In genomic region chr16:1198671-1199341, GRCh38 we compare ENCODE assay signal across 9 cellular contexts. TPM values are rescaled to one million over a fixed set of nuclear protein-coding genes. Genes with fewer than 3 reads are reported as not detected.
"Had no signal": no experiment of that assay in that cellular context is flagged by ENCODE, and none has a peak within 500 bp of the region (broad histone marks: within the 10 kb centered on the region; RNA-seq: fewer than 3 reads in every experiment).

No MANE protein-coding gene starts in this region.

RNA-seq across cellular contexts. Expression of gene TPSG1, which starts 26.3 kb away (rescaled TPM):
- total RNA-seq: activated CD4-positive, alpha-beta memory T cell treated with anti-CD3 and anti-CD28 coated beads, Interleukin-2, amount 10 ng/mL, durations not matched to agents 7 days and 5 days; activated naive CD8-positive, alpha-beta T cell treated with anti-CD3 and anti-CD28 coated beads, Interleukin-2, amount 10 ng/mL, durations not matched to agents 7 days and 5 days; activated T-helper 2 cell treated with anti-CD3 and anti-CD28 coated beads, Interferon-gamma antibody, Interleukin-2, Interleukin-4, amounts not matched to agents 10 μg/mL and 5 μg/mL and 100 μg/mL, durations not matched to agents 14 hours and 24 hours and 36 hours; ascending aorta; cardiac muscle cell; chondrocyte; T-helper 1 cell treated with Interleukin-12 subunit alpha and Interleukin-12 subunit beta and Interleukin-4 antibody, amounts not matched to agents 30 ng/mL and 1 ng/mL, for 36 hours; T-helper 2 cell treated with Interferon-gamma antibody and Interleukin-4, amounts not matched to agents 100 ng/mL and 5 ng/mL, for 36 hours; WTC11 had no signal

RNA-seq across cellular contexts. Expression of gene TPSB2, which starts 31.2 kb away (rescaled TPM):
- total RNA-seq: activated CD4-positive, alpha-beta memory T cell treated with anti-CD3 and anti-CD28 coated beads, Interleukin-2, amount 10 ng/mL, durations not matched to agents 7 days and 5 days; activated naive CD8-positive, alpha-beta T cell treated with anti-CD3 and anti-CD28 coated beads, Interleukin-2, amount 10 ng/mL, durations not matched to agents 7 days and 5 days; activated T-helper 2 cell treated with anti-CD3 and anti-CD28 coated beads, Interferon-gamma antibody, Interleukin-2, Interleukin-4, amounts not matched to agents 10 μg/mL and 5 μg/mL and 100 μg/mL, durations not matched to agents 14 hours and 24 hours and 36 hours; ascending aorta; cardiac muscle cell; chondrocyte; T-helper 1 cell treated with Interleukin-12 subunit alpha and Interleukin-12 subunit beta and Interleukin-4 antibody, amounts not matched to agents 30 ng/mL and 1 ng/mL, for 36 hours; T-helper 2 cell treated with Interferon-gamma antibody and Interleukin-4, amounts not matched to agents 100 ng/mL and 5 ng/mL, for 36 hours had no signal
- polyA plus RNA-seq: cardiac muscle cell had no signal

RNA-seq across cellular contexts. Expression of gene TPSAB1, which starts 41.7 kb away (rescaled TPM):
- total RNA-seq: activated CD4-positive, alpha-beta memory T cell treated with anti-CD3 and anti-CD28 coated beads, Interleukin-2, amount 10 ng/mL, durations not matched to agents 7 days and 5 days; activated naive CD8-positive, alpha-beta T cell treated with anti-CD3 and anti-CD28 coated beads, Interleukin-2, amount 10 ng/mL, durations not matched to agents 7 days and 5 days; activated T-helper 2 cell treated with anti-CD3 and anti-CD28 coated beads, Interferon-gamma antibody, Interleukin-2, Interleukin-4, amounts not matched to agents 10 μg/mL and 5 μg/mL and 100 μg/mL, durations not matched to agents 14 hours and 24 hours and 36 hours; cardiac muscle cell; chondrocyte; T-helper 1 cell treated with Interleukin-12 subunit alpha and Interleukin-12 subunit beta and Interleukin-4 antibody, amounts not matched to agents 30 ng/mL and 1 ng/mL, for 36 hours; T-helper 2 cell treated with Interferon-gamma antibody and Interleukin-4, amounts not matched to agents 100 ng/mL and 5 ng/mL, for 36 hours; WTC11 had no signal
- polyA plus RNA-seq: cardiac muscle cell had no signal

RNA-seq across cellular contexts. Expression of gene TPSD1, which starts 57.1 kb away (rescaled TPM):
- total RNA-seq: activated CD4-positive, alpha-beta memory T cell treated with anti-CD3 and anti-CD28 coated beads, Interleukin-2, amount 10 ng/mL, durations not matched to agents 7 days and 5 days; activated naive CD8-positive, alpha-beta T cell treated with anti-CD3 and anti-CD28 coated beads, Interleukin-2, amount 10 ng/mL, durations not matched to agents 7 days and 5 days; activated T-helper 2 cell treated with anti-CD3 and anti-CD28 coated beads, Interferon-gamma antibody, Interleukin-2, Interleukin-4, amounts not matched to agents 10 μg/mL and 5 μg/mL and 100 μg/mL, durations not matched to agents 14 hours and 24 hours and 36 hours; cardiac muscle cell; chondrocyte; T-helper 1 cell treated with Interleukin-12 subunit alpha and Interleukin-12 subunit beta and Interleukin-4 antibody, amounts not matched to agents 30 ng/mL and 1 ng/mL, for 36 hours; T-helper 2 cell treated with Interferon-gamma antibody and Interleukin-4, amounts not matched to agents 100 ng/mL and 5 ng/mL, for 36 hours had no signal
- polyA plus RNA-seq: cardiac muscle cell had no signal
